In genomic region chr7:137895301-137896201, GRCh38 we compare ENCODE assay signal across 9 cellular contexts. TPM values are rescaled to one million over a fixed set of nuclear protein-coding genes. Genes with fewer than 3 reads are reported as not detected.
DNase-seq lines count a peak whose midpoint lies in the region; ATAC-seq and TF ChIP-seq lines count a peak whose summit lies in the region.
"Had no signal": no experiment of that assay in that cellular context is flagged by ENCODE, and none has a peak within 500 bp of the region (broad histone marks: within the 10 kb centered on the region; RNA-seq: fewer than 3 reads in every experiment).

No MANE protein-coding gene starts in this region.

- H3K36me3 ChIP-seq in stomach (peaks cover 31 to 88% (median 82%) of the 10 kb centered on the region in 4 donors), mucosa of descending colon (ENCODE audit: low read depth) (no peaks in the 10 kb centered on the region)

- TF ChIP-seq CTCF in GM12864 (IDR thresholded peaks at IDR 0.05; ENCODE audit: low read depth, low read length, missing control alignments) (no peak), foreskin keratinocyte (conservative IDR thresholded peaks at IDR 0.05) (no peak), stomach (IDR thresholded peaks at IDR 0.05) (no peak), mucosa of descending colon (IDR thresholded peaks at IDR 0.05) (no peak)

- peak overlapping the region; percentile 50 for H3K4me3 Mint-ChIP-seq in T-helper 1 cell treated with Interleukin-12 subunit alpha and Interleukin-12 subunit beta and Interleukin-4 antibody, amounts not matched to agents 30 μg/mL and 1 μg/mL, for 36 hours

- no peaks in the 10 kb centered on the region for H3K9me3 Mint-ChIP-seq in T-helper 1 cell treated with Interleukin-12 subunit alpha and Interleukin-12 subunit beta and Interleukin-4 antibody, amounts not matched to agents 30 μg/mL and 1 μg/mL, for 36 hours

- H3K27me3 ChIP-seq in foreskin keratinocyte (no peaks in the 10 kb centered on the region), stomach (no peaks in the 10 kb centered on the region)

- TF ChIP-seq EP300 in stomach (IDR thresholded peaks at IDR 0.05), result no peak

- peak; percentile 74 for ATAC-seq in GM19025 (IDR thresholded peaks at IDR 0.05; ENCODE audit: low read depth, unreplicated experiment)
- ATAC-seq in HG02852 (IDR thresholded peaks at IDR 0.05; ENCODE audit: unreplicated experiment), result peak; percentile 80
- ATAC-seq in foreskin keratinocyte, result no peak
- ATAC-seq in mucosa of descending colon, result no peak

- intact Hi-C loops in stomach (cut with DNase I; ENCODE audit: low total_unique reads) (loop anchor here (10.0 kb wide), 1 partner anchor 241 kb away; no protein-coding TSS in a partner anchor), mucosa of descending colon (cut with DNase I, micrococcal nuclease) (loop anchor here (5.0 kb wide), 1 partner anchor 238 kb away; no protein-coding TSS in a partner anchor)

- 71 to 81% (median 78%) methylated on average over 8 of the region's 8 CpGs for WGBS in stomach, 5 donors

- no peak for TF ChIP-seq POLR2A in stomach (IDR thresholded peaks at IDR 0.05)

- H3K4me1 ChIP-seq in foreskin keratinocyte, result no peaks in the 10 kb centered on the region
- H3K4me1 ChIP-seq in stomach, result peaks cover 11 to 27% (median 20%) of the 10 kb centered on the region in 4 donors
- H3K4me1 ChIP-seq in mucosa of descending colon (ENCODE audit: low read depth), result peaks cover 5% of the 10 kb centered on the region

- no peaks in the 10 kb centered on the region for H3K27me3 Mint-ChIP-seq in T-helper 1 cell treated with Interleukin-12 subunit alpha and Interleukin-12 subunit beta and Interleukin-4 antibody, amounts not matched to agents 30 μg/mL and 1 μg/mL, for 36 hours (ENCODE audit: low read depth)

- H3K27ac Mint-ChIP-seq in T-helper 1 cell treated with Interleukin-12 subunit alpha and Interleukin-12 subunit beta and Interleukin-4 antibody, amounts not matched to agents 30 μg/mL and 1 μg/mL, for 36 hours, result peak overlapping the region; percentile 82

- no peak overlapping the region for H3K27ac ChIP-seq in foreskin keratinocyte
- no peak overlapping the region for H3K27ac ChIP-seq in stomach

- H3K9me3 ChIP-seq in stomach (no peaks in the 10 kb centered on the region), mucosa of descending colon (no peaks in the 10 kb centered on the region)

- H3K4me1 Mint-ChIP-seq in T-helper 1 cell treated with Interleukin-12 subunit alpha and Interleukin-12 subunit beta and Interleukin-4 antibody, amounts not matched to agents 30 μg/mL and 1 μg/mL, for 36 hours (ENCODE audit: low read depth), result peaks cover 22% of the 10 kb centered on the region

- peak; percentile 33 for DNase-seq in GM12864 (ENCODE audit: low read depth)
- no peak for DNase-seq in foreskin keratinocyte
- no peak for DNase-seq in stomach
- no peak for DNase-seq in mucosa of descending colon
- DNase-seq in NCI-H1694 (lab: John Stamatoyannopoulos, UW), result no peak
- DNase-seq: mesenchymal stem cell had no signal

- peaks cover 31% of the 10 kb centered on the region for H3K36me3 Mint-ChIP-seq in T-helper 1 cell treated with Interleukin-12 subunit alpha and Interleukin-12 subunit beta and Interleukin-4 antibody, amounts not matched to agents 30 μg/mL and 1 μg/mL, for 36 hours (ENCODE audit: low read depth)

- H3K4me3 ChIP-seq in GM12864 (ENCODE audit: low read depth, low read length), result no peak overlapping the region
- H3K4me3 ChIP-seq in stomach, result no peak overlapping the region
- H3K4me3 ChIP-seq in mucosa of descending colon, result no peak overlapping the region

RNA-seq across cellular contexts. Expression of gene DGKI, which starts 48.8 kb away (rescaled TPM):
- not detected in 2 replicates for total RNA-seq in foreskin keratinocyte
- not detected in 2 replicates for polyA plus RNA-seq in foreskin keratinocyte
- total RNA-seq in stomach, result 1 to 10 TPM in 1 of 5 donors, under 1 TPM in 2, not detected in 2; under 0.01 to 5.1 (median 0.29) TPM
- under 1 TPM in 2 of 3 donors, not detected in 1; 0.19 to 0.20 TPM for polyA plus RNA-seq in stomach
- total RNA-seq in mucosa of descending colon, result 1 to 10 TPM in 1 of 3 donors, under 1 TPM in 2; 0.36 to 1.4 (median 0.46) TPM

Comparison
In these comparisons a context has a peak if more than half of its experiments do, and no peak if none do; other contexts are left out.
1. ATAC-seq: peak in GM19025 (single experiment) and HG02852 (single experiment); none in foreskin keratinocyte (single experiment) and mucosa of descending colon (single experiment).